ENCODE assay signal across 13 cellular contexts in genomic region chr2:109435866-109436634, GRCh38.
DNase-seq lines count a peak whose midpoint lies in the region; ATAC-seq and TF ChIP-seq lines count a peak whose summit lies in the region.
"Had no signal": no experiment of that assay in that cellular context is flagged by ENCODE, and none has a peak within 500 bp of the region (broad histone marks: within the 10 kb centered on the region; RNA-seq: fewer than 3 reads in every experiment).

No MANE protein-coding gene starts in this region.

- no peak overlapping the region for H3K27ac ChIP-seq in ovary
- H3K27ac ChIP-seq: hepatocyte had no signal

- 81 to 84% (median 82%) methylated on average over 13 of the region's 13 CpGs for WGBS in ovary, 3 donors

- no peak for TF ChIP-seq CTCF in ovary (IDR thresholded peaks at IDR 0.05)

- H3K9me3 ChIP-seq in ovary, result no peaks in the 10 kb centered on the region
- H3K9me3 ChIP-seq: colonic mucosa had no signal

- H3K4me3 ChIP-seq in ovary, result no peak overlapping the region
- H3K4me3 ChIP-seq: colonic mucosa, hepatocyte had no signal

- TF ChIP-seq POLR2A in ovary (IDR thresholded peaks at IDR 0.05), result no peak

- intact Hi-C loops in Right ventricle myocardium superior (cut with DNase I), result no loop called here
- intact Hi-C loops in ovary (cut with DNase I), result no loop called here

- H3K36me3 ChIP-seq in ovary, result no peaks in the 10 kb centered on the region
- H3K36me3 ChIP-seq: colonic mucosa had no signal

- H3K27me3 ChIP-seq in ovary, result no peaks in the 10 kb centered on the region
- H3K27me3 ChIP-seq: colonic mucosa, hepatocyte had no signal

- H3K4me1 ChIP-seq in ovary (ENCODE audit: insufficient read depth), result no peaks in the 10 kb centered on the region
- H3K4me1 ChIP-seq: colonic mucosa had no signal

- ATAC-seq in Right ventricle myocardium superior (ENCODE audit: poor library complexity), result peak; percentile 63
- no peak for ATAC-seq in HG03159 (IDR thresholded peaks at IDR 0.05; ENCODE audit: unreplicated experiment)

- TF ChIP-seq EP300 in ovary (IDR thresholded peaks at IDR 0.05), result peak; percentile 87

- DNase-seq in NCI-H1694 (lab: John Stamatoyannopoulos, UW) (peak; percentile 14), NCI-H1694 treated with DMSO at 0.1 percent for 48 hours (lab: John Stamatoyannopoulos, UW) (no peak), Right ventricle myocardium superior (peak; percentile 73), ovary (peak in 1 of 5 donors; percentile 36), UCSD-AML1 (lab: John Stamatoyannopoulos, UW; ENCODE audit: unreplicated experiment) (no peak), GF-D8 (lab: John Stamatoyannopoulos, UW) (no peak), MV-4-11 (lab: John Stamatoyannopoulos, UW) (no peak)
- DNase-seq: colonic mucosa; naive B cell; NCI-H187 treated with DMSO at 0.1 percent for 48 hours; stimulated activated CD4-positive, alpha-beta T cell treated with anti-CD3 and anti-CD28 coated beads, Interleukin-4, amount 100 ng/mL, for 1 hour had no signal

Comparison
In these comparisons a context has a peak if more than half of its experiments do, and no peak if none do; other contexts are left out.
1. DNase-seq: peak in NCI-H1694 (single experiment) and Right ventricle myocardium superior (single experiment); none in NCI-H1694 treated with DMSO at 0.1 percent for 48 hours (single experiment), UCSD-AML1 (single experiment), GF-D8 (single experiment) and MV-4-11 (single experiment).